Comparison of ENCODE assay signal across 27 cellular contexts in genomic region chr22:19067696-19068348, GRCh38.
"Had no signal": no experiment of that assay in that cellular context is flagged by ENCODE, and none has a peak within 500 bp of the region (broad histone marks: within the 10 kb centered on the region; RNA-seq: fewer than 3 reads in every experiment).

No MANE protein-coding gene starts in this region.

- H3K4me3 ChIP-seq: hepatocyte, mucosa of descending colon, smooth muscle cell, testis, vagina had no signal

- H3K9me3 ChIP-seq: mucosa of descending colon, testis, vagina had no signal

- H3K9me3 Mint-ChIP-seq: activated CD4-positive, alpha-beta T cell treated with anti-CD3 and anti-CD28 coated beads, Interleukin-2, amount 10 ng/mL, durations not matched to agents 7 days and 5 days; activated naive CD4-positive, alpha-beta T cell treated with anti-CD3 and anti-CD28 coated beads for 36 hours; activated naive CD8-positive, alpha-beta T cell treated with anti-CD3 and anti-CD28 coated beads, Interleukin-2, amount 10 ng/mL, durations not matched to agents 7 days and 5 days; activated T-cell treated with anti-CD3 and anti-CD28 coated beads, Interleukin-2, amount 50 U/mL, for 72 hours; memory B cell; nephron progenitor cell had no signal

- H3K27me3 Mint-ChIP-seq: activated CD4-positive, alpha-beta T cell treated with anti-CD3 and anti-CD28 coated beads, Interleukin-2, amount 10 ng/mL, durations not matched to agents 7 days and 5 days; activated naive CD8-positive, alpha-beta T cell treated with anti-CD3 and anti-CD28 coated beads, Interleukin-2, amount 10 ng/mL, durations not matched to agents 7 days and 5 days; memory B cell had no signal

- H3K4me3 Mint-ChIP-seq: activated CD4-positive, alpha-beta T cell treated with anti-CD3 and anti-CD28 coated beads, Interleukin-2, amount 10 ng/mL, durations not matched to agents 7 days and 5 days; activated naive CD4-positive, alpha-beta T cell treated with anti-CD3 and anti-CD28 coated beads for 36 hours; activated naive CD8-positive, alpha-beta T cell treated with anti-CD3 and anti-CD28 coated beads, Interleukin-2, amount 10 ng/mL, durations not matched to agents 7 days and 5 days; activated T-cell treated with anti-CD3 and anti-CD28 coated beads, Interleukin-2, amount 50 U/mL, for 72 hours; memory B cell; nephron progenitor cell had no signal

- H3K4me1 Mint-ChIP-seq: activated CD4-positive, alpha-beta T cell treated with anti-CD3 and anti-CD28 coated beads, Interleukin-2, amount 10 ng/mL, durations not matched to agents 7 days and 5 days; activated naive CD8-positive, alpha-beta T cell treated with anti-CD3 and anti-CD28 coated beads, Interleukin-2, amount 10 ng/mL, durations not matched to agents 7 days and 5 days had no signal

- ATAC-seq: activated CD4-positive, CD25-positive, alpha-beta regulatory T cell treated with anti-CD3 and anti-CD28 coated beads, Interleukin-2, amount 50 U/mL, for 24 hours; activated T-cell treated with anti-CD3 and anti-CD28 coated beads, Interleukin-2, amount 50 U/mL, for 72 hours; left ventricle myocardium superior; mucosa of descending colon; sciatic nerve had no signal

- H3K27ac ChIP-seq: hepatocyte, testis, vagina, VCaP had no signal

- H3K27ac Mint-ChIP-seq: activated CD4-positive, alpha-beta T cell treated with anti-CD3 and anti-CD28 coated beads, Interleukin-2, amount 10 ng/mL, durations not matched to agents 7 days and 5 days; activated naive CD4-positive, alpha-beta T cell treated with anti-CD3 and anti-CD28 coated beads for 36 hours; activated naive CD8-positive, alpha-beta T cell treated with anti-CD3 and anti-CD28 coated beads, Interleukin-2, amount 10 ng/mL, durations not matched to agents 7 days and 5 days; activated T-cell treated with anti-CD3 and anti-CD28 coated beads, Interleukin-2, amount 50 U/mL, for 72 hours; memory B cell had no signal

- FAIRE-seq: bronchial epithelial cell had no signal

- DNase-seq: activated CD4-positive, alpha-beta T cell treated with anti-CD3 and anti-CD28 coated beads, Interleukin-2, amount 10 ng/mL, durations not matched to agents 7 days and 5 days; activated effector memory CD4-positive, alpha-beta T cell treated with Interleukin-2 at 50 U/mL for 16 hours; activated naive CD4-positive, alpha-beta T cell treated with anti-CD3 and anti-CD28 coated beads for 36 hours; activated naive CD8-positive, alpha-beta T cell treated with anti-CD3 and anti-CD28 coated beads, Interleukin-2, amount 10 ng/mL, durations not matched to agents 7 days and 5 days; activated T-cell treated with anti-CD3 and anti-CD28 coated beads, Interleukin-2, amount 50 U/mL, for 72 hours; amniotic stem cell; cerebellar nuclear complex; effector CD4-positive, alpha-beta T cell; foreskin melanocyte; left ventricle myocardium superior; mucosa of descending colon; nephron progenitor cell; nucleus accumbens; stimulated activated CD4-positive, alpha-beta T cell treated with anti-CD3 and anti-CD28 coated beads, Interleukin-15, amount 100 ng/mL, for 24 hours; stimulated activated CD4-positive, alpha-beta T cell treated with anti-CD3 and anti-CD28 coated beads, Interleukin-2, amount 100 ng/mL, for 48 hours; stimulated activated CD8-positive, alpha-beta memory T cell treated with anti-CD3 and anti-CD28 coated beads, Interleukin-4, amount 100 ng/mL, for 48 hours; stimulated activated naive CD4-positive, alpha-beta T cell; testis; trophoblast cell had no signal
